Comparison of ENCODE assay signal across 8 cellular contexts in the genomic region with DNA sequence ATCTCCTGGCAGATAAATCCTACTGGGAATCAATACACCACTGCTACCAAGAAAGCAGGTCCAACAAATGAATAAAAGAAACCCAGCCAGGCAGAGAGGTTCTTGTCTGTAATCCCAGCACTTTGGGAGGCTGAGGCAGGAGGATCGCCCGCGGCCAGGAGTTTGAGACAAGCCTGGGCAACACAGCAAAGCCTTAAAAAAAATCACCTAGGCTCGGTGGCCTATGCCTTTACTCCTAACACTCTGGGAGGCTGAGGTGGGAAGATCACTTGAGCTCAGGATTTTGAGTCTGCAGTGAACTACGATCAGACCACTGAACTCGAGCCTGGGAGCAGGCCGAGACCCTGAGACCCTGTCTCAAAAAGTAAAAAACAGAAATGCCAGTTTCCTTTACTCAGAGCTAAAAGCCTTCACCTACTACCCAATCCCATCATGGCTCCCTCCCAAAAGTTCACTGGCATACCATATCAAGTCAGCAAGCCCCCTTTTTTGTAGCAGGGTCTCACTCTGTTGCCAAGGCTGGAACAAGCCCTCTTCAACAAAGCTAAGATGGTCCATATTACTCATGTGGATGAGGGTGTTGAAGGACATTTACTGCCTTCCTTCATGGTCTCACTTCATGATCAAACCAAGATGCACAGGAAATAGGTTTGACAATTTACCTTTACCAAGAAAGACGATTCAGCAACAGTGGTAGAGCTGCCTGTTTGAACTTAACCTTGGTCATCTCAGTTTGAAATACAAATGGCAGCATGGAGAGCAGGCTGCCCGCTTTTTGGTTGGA. TPM values are rescaled to one million over a fixed set of nuclear protein-coding genes. Genes with fewer than 3 reads are reported as not detected.
DNase-seq lines count a peak whose midpoint lies in the region; ATAC-seq and TF ChIP-seq lines count a peak whose summit lies in the region.

No MANE protein-coding gene starts in this region.

- H3K27me3 ChIP-seq in gastroesophageal sphincter, result no peaks in the 10 kb centered on the region
- H3K27me3 ChIP-seq in suprapubic skin, result no peaks in the 10 kb centered on the region
- no peaks in the 10 kb centered on the region for H3K27me3 ChIP-seq in upper lobe of left lung

- H3K36me3 ChIP-seq in gastroesophageal sphincter (no peaks in the 10 kb centered on the region), suprapubic skin (no peaks in the 10 kb centered on the region), upper lobe of left lung (no peaks in the 10 kb centered on the region)

- WGBS in gastroesophageal sphincter (ENCODE audit: low coverage in 1 of 2), 2 donors, result 87 to 88% methylated on average over 3 to 9 of the region's 9 CpGs
- whole genome bisulfite sequencing in suprapubic skin, result 77% methylated on average over 9 of the region's 9 CpGs
- WGBS in upper lobe of left lung, 2 donors, result 74 to 81% methylated on average over 9 of the region's 9 CpGs

- peaks cover 79% of the 10 kb centered on the region for H3K4me1 Mint-ChIP-seq in activated T-cell treated with anti-CD3 and anti-CD28 coated beads, Interleukin-2, amount 50 U/mL, for 4 hours (ENCODE audit: low read depth)

- H3K27me3 Mint-ChIP-seq in activated T-cell treated with anti-CD3 and anti-CD28 coated beads, Interleukin-2, amount 50 U/mL, for 4 hours (ENCODE audit: low read depth), result no peaks in the 10 kb centered on the region

- H3K4me1 ChIP-seq in gastroesophageal sphincter (peaks cover 10 to 91% (median 33%) of the 10 kb centered on the region in 3 donors), suprapubic skin (peaks cover 89% of the 10 kb centered on the region), upper lobe of left lung (peaks cover 69 to 92% (median 82%) of the 10 kb centered on the region in 4 donors)

- no peak for DNase-seq in activated T-cell treated with anti-CD3 and anti-CD28 coated beads, Interleukin-2, amount 50 U/mL, for 4 hours
- DNase-seq in activated T-cell treated with anti-CD3 and anti-CD28 coated beads, Interleukin-2, amount 50 U/mL, for 1 hour, result no peak
- no peak for DNase-seq in suprapubic skin (ENCODE audit: low spot score in 2 of 2)
- no peak for DNase-seq in upper lobe of left lung
- DNase-seq in HuH-7 (ENCODE audit: low spot score), result no peak
- no peak for DNase-seq in D341Med (ENCODE audit: low spot score)

- H3K27ac ChIP-seq in VCaP (peak overlapping the region; percentile 100), gastroesophageal sphincter (peak overlapping the region in 3 of 4 donors; percentile 1 to 78 (median 77)), suprapubic skin (peak overlapping the region; percentile 60), upper lobe of left lung (peak overlapping the region in 2 of 4 donors; percentile 23 to 26)

- TF ChIP-seq EP300 in gastroesophageal sphincter (IDR thresholded peaks at IDR 0.05) (no peak), suprapubic skin (IDR thresholded peaks at IDR 0.05) (no peak), upper lobe of left lung (IDR thresholded peaks at IDR 0.05) (no peak)

- no peak overlapping the region for H3K4me3 ChIP-seq in gastroesophageal sphincter
- no peak overlapping the region for H3K4me3 ChIP-seq in suprapubic skin
- H3K4me3 ChIP-seq in upper lobe of left lung, result no peak overlapping the region

- no peaks in the 10 kb centered on the region for H3K9me3 Mint-ChIP-seq in activated T-cell treated with anti-CD3 and anti-CD28 coated beads, Interleukin-2, amount 50 U/mL, for 4 hours

- TF ChIP-seq POLR2A in gastroesophageal sphincter (IDR thresholded peaks at IDR 0.05), result no peak
- TF ChIP-seq POLR2A in suprapubic skin (IDR thresholded peaks at IDR 0.05), result no peak
- TF ChIP-seq POLR2A in upper lobe of left lung (IDR thresholded peaks at IDR 0.05), result no peak

- H3K9me3 ChIP-seq in gastroesophageal sphincter (no peaks in the 10 kb centered on the region), suprapubic skin (no peaks in the 10 kb centered on the region), upper lobe of left lung (no peaks in the 10 kb centered on the region)

- peaks cover 60% of the 10 kb centered on the region for H3K36me3 Mint-ChIP-seq in activated T-cell treated with anti-CD3 and anti-CD28 coated beads, Interleukin-2, amount 50 U/mL, for 4 hours (ENCODE audit: insufficient read depth)

- TF ChIP-seq CTCF in VCaP (conservative IDR thresholded peaks at IDR 0.05) (no peak), gastroesophageal sphincter (IDR thresholded peaks at IDR 0.05) (no peak), suprapubic skin (IDR thresholded peaks at IDR 0.05) (no peak), upper lobe of left lung (IDR thresholded peaks at IDR 0.05) (no peak)

- H3K4me3 Mint-ChIP-seq in activated T-cell treated with anti-CD3 and anti-CD28 coated beads, Interleukin-2, amount 50 U/mL, for 4 hours, result peak overlapping the region; percentile 95

- no peak for ATAC-seq in activated T-cell treated with anti-CD3 and anti-CD28 coated beads, Interleukin-2, amount 50 U/mL, for 4 hours
- ATAC-seq in gastroesophageal sphincter, result no peak
- no peak for ATAC-seq in upper lobe of left lung (ENCODE audit: low FRiP score in 2 of 2)

RNA-seq across cellular contexts. Expression of a gene that starts 5.3 kb away (rescaled TPM):
- 100 to 1,000 TPM; 148 to 177 (median 168) TPM for total RNA-seq in activated T-cell treated with anti-CD3 and anti-CD28 coated beads, Interleukin-2, amount 50 U/mL, for 4 hours
- total RNA-seq in gastroesophageal sphincter, result 10 to 100 TPM; 47.5 to 90.9 (median 70.2) TPM
- total RNA-seq in suprapubic skin, result 100 to 1,000 TPM in 1 of 4 donors, 10 to 100 TPM in 3; 49.9 to 114 (median 64.5) TPM
- total RNA-seq in upper lobe of left lung, result 100 to 1,000 TPM in 4 of 6 donors, 10 to 100 TPM in 2; 72.0 to 177 (median 111) TPM

RNA-seq across cellular contexts. Expression of a gene that starts 5.5 kb away (rescaled TPM):
- total RNA-seq in activated T-cell treated with anti-CD3 and anti-CD28 coated beads, Interleukin-2, amount 50 U/mL, for 4 hours, result 10 to 100 TPM; 14.4 to 16.6 (median 16.2) TPM
- total RNA-seq in gastroesophageal sphincter (10 to 100 TPM in 2 of 4 donors, 1 to 10 TPM in 2; 6.3 to 13.5 (median 9.9) TPM), suprapubic skin (10 to 100 TPM; 30.2 to 68.1 (median 32.8) TPM), upper lobe of left lung (10 to 100 TPM in 5 of 6 donors, 1 to 10 TPM in 1; 9.4 to 22.0 (median 13.3) TPM)
